23 cellular contexts compared by ENCODE assay signal in genomic region chr1:25732821-25733220, GRCh38.
"Had no signal": no experiment of that assay in that cellular context is flagged by ENCODE, and none has a peak within 500 bp of the region (broad histone marks: within the 10 kb centered on the region; RNA-seq: fewer than 3 reads in every experiment).

No MANE protein-coding gene starts in this region.

- ATAC-seq: activated CD4-positive, alpha-beta T cell treated with anti-CD3 and anti-CD28 coated beads for 36 hours; activated T-cell treated with anti-CD3 and anti-CD28 coated beads, Interleukin-2, amount 50 U/mL, for 72 hours; effector memory CD8-positive, alpha-beta T cell; gastrocnemius medialis; stimulated activated naive CD8-positive, alpha-beta T cell treated with anti-CD3 and anti-CD28 coated beads, Interleukin-15, Interleukin-2, amounts not matched to agents 100 U/mL and 50 U/mL, for 24 hours had no signal

- H3K27ac ChIP-seq: breast epithelium, colonic mucosa, dorsolateral prefrontal cortex, gastrocnemius medialis had no signal

- H3K36me3 ChIP-seq: breast epithelium, colonic mucosa, esophagus muscularis mucosa, gastrocnemius medialis, thyroid gland had no signal

- H3K9me3 ChIP-seq: breast epithelium, colonic mucosa, esophagus muscularis mucosa, gastrocnemius medialis, thyroid gland had no signal

- H3K4me3 ChIP-seq: breast epithelium, colonic mucosa, dorsolateral prefrontal cortex, esophagus muscularis mucosa, gastrocnemius medialis, thyroid gland had no signal

- H3K27me3 ChIP-seq: breast epithelium, colonic mucosa, dorsolateral prefrontal cortex, esophagus muscularis mucosa, gastrocnemius medialis, thyroid gland had no signal

- H3K4me1 ChIP-seq: breast epithelium, colonic mucosa had no signal

- DNase-seq: activated B cell treated with CpG ODN at 0.5 μM for 24 hours; activated CD4-positive, alpha-beta T cell treated with anti-CD3 and anti-CD28 coated beads for 36 hours; activated CD4-positive, alpha-beta T cell treated with anti-CD3 and anti-CD28 coated beads, Interleukin-2, amount 50 U/mL, for 48 hours; activated CD8-positive, alpha-beta memory T cell treated with anti-CD3 and anti-CD28 coated beads, Interleukin-2, amount 50 U/mL, for 48 hours; activated gamma-delta T cell treated with Interleukin-2 at 50 U/mL for 16 hours; activated naive CD8-positive, alpha-beta T cell treated with anti-CD3 and anti-CD28 coated beads, Interleukin-2, amount 10 ng/mL, durations not matched to agents 7 days and 5 days; activated T-cell treated with anti-CD3 and anti-CD28 coated beads, Interleukin-2, amount 50 U/mL, for 72 hours; amniotic stem cell; colonic mucosa; effector memory CD8-positive, alpha-beta T cell; gastrocnemius medialis; hypothalamus; nephron progenitor cell; occipital lobe; retina; stimulated activated CD4-positive, alpha-beta T cell treated with anti-CD3 and anti-CD28 coated beads, Interleukin-12 subunit alpha, Interleukin-12 subunit beta, amount 100 ng/mL, for 4 hours; stimulated activated CD4-positive, alpha-beta T cell treated with anti-CD3 and anti-CD28 coated beads, Interleukin-4, amount 100 ng/mL, for 4 hours; stimulated activated naive CD8-positive, alpha-beta T cell treated with anti-CD3 and anti-CD28 coated beads, Interleukin-15, Interleukin-2, amounts not matched to agents 100 U/mL and 50 U/mL, for 24 hours; T1000; thyroid gland had no signal
